Comparison of ENCODE assay signal across 11 cellular contexts in genomic region chr1:32991386-32991785, GRCh38. TPM values are rescaled to one million over a fixed set of nuclear protein-coding genes. Genes with fewer than 3 reads are reported as not detected.
A peak's percentile ranks its signal among the peaks of the same experiment; 100 is the strongest.
DNase-seq lines count a peak whose midpoint lies in the region; FAIRE-seq and TF ChIP-seq lines count a peak whose summit lies in the region.
"Had no signal": no experiment of that assay in that cellular context is flagged by ENCODE, and none has a peak within 500 bp of the region (broad histone marks: within the 10 kb centered on the region; RNA-seq: fewer than 3 reads in every experiment).

No MANE protein-coding gene starts in this region.

- no peak overlapping the region for H2BK20ac ChIP-seq in H1 (ENCODE audit: low read length)

- no peaks in the 10 kb centered on the region for H3K36me3 ChIP-seq in H1 (ENCODE audit: control insufficient read depth in 2 of 4, insufficient read depth in 4 of 4, low read length in 3 of 4)
- no peaks in the 10 kb centered on the region for H3K36me3 ChIP-seq in smooth muscle cell (ENCODE audit: low read depth)

- H3K4me3 ChIP-seq in H1 (ENCODE audit: extremely low read depth in 1 of 4, insufficient read depth in 2 of 4, low read depth in 3 of 4, low read length in 4 of 4): no peak overlapping the region
- H3K4me3 ChIP-seq in smooth muscle cell: no peak overlapping the region

- no peak overlapping the region for H2BK15ac ChIP-seq in H1 (ENCODE audit: low read length)

- no peak overlapping the region for H2AK5ac ChIP-seq in H1 (ENCODE audit: low read depth, low read length)

- no peak overlapping the region; the same call in 1 of the 2 replicates for H4K8ac ChIP-seq in H1 (ENCODE audit: extremely low read depth, insufficient read depth, low read length)

- FAIRE-seq in H1 (lab: Jason Lieb, UNC): no peak
- FAIRE-seq: endothelial cell of umbilical vein had no signal

- no peak overlapping the region for H3K18ac ChIP-seq in H1 (ENCODE audit: extremely low read depth, low read length)

- H3K4me2 ChIP-seq in H1 (ENCODE audit: insufficient read depth in 1 of 2, low read depth in 2 of 2, low read length in 2 of 2) (no peak overlapping the region), smooth muscle cell (no peak overlapping the region)

- no peak overlapping the region for H3K23ac ChIP-seq in H1 (ENCODE audit: insufficient read length)

- no peak for TF ChIP-seq EP300 in H1 (IDR thresholded peaks at IDR 0.05; ENCODE audit: borderline replicate concordance in 1 of 2, low read depth in 2 of 2, low read length in 2 of 2)

- no peak overlapping the region for H3K14ac ChIP-seq in H1 (ENCODE audit: insufficient read length)

- H4K5ac ChIP-seq in H1 (ENCODE audit: insufficient read length, low read depth, low read length): no peak overlapping the region

- peak; percentile 9 for DNase-seq in DMS53 treated with DMSO at 0.1 percent for 48 hours (lab: John Stamatoyannopoulos, UW; ENCODE audit: unreplicated experiment)
- peak; percentile 40 for DNase-seq in NCI-H226
- DNase-seq in H1 (ENCODE audit: low read depth in 1 of 2, low spot score in 2 of 2): no peak
- no peak for DNase-seq in smooth muscle cell (lab: John Stamatoyannopoulos, UW; ENCODE audit: unreplicated experiment)
- no peak for DNase-seq in NCI-H1930 (lab: John Stamatoyannopoulos, UW)
- DNase-seq in RKO (ENCODE audit: low spot score): no peak
- DNase-seq in NCI-H128 (lab: John Stamatoyannopoulos, UW; ENCODE audit: unreplicated experiment): no peak
- DNase-seq: amniotic stem cell, DMS153, RPMI8226 had no signal

- H3K4ac ChIP-seq in H1 (replicated peaks; ENCODE audit: insufficient read length, low read depth, low read length): no peak overlapping the region

- peaks cover 4% of the 10 kb centered on the region for H3K79me1 ChIP-seq in H1 (ENCODE audit: low read depth, low read length)

- H3K56ac ChIP-seq in H1 (replicated peaks; ENCODE audit: insufficient read length, low read depth, low read length): no peak overlapping the region

- 86% methylated on average over 5 of the region's 5 CpGs; no CpG with 5 or more reads in 1 of the 2 experiments for WGBS in H1 (ENCODE audit: extremely low coverage in 1 of 2, insufficient coverage in 1 of 2, insufficient read length in 1 of 2, insufficient replicate concordance in 2 of 2, low coverage in 1 of 2, low lambda C conversion rate in 2 of 2, missing lambda C conversion rate in 1 of 2), 2 experiments
- 81% methylated on average over 5 of the region's 5 CpGs for WGBS in smooth muscle cell (ENCODE audit: low lambda C conversion rate)

- H3K9me3 ChIP-seq in H1 (ENCODE audit: insufficient read depth in 2 of 2, low read depth in 1 of 2, low read length in 1 of 2): no peaks in the 10 kb centered on the region
- H3K9me3 ChIP-seq in smooth muscle cell (replicated peaks; ENCODE audit: low read depth): no peaks in the 10 kb centered on the region

- no peak for TF ChIP-seq RAD21 in H1 (IDR thresholded peaks at IDR 0.05 in 1 of 2, conservative IDR thresholded peaks at IDR 0.05 in 1 of 2; ENCODE audit: low read depth in 2 of 2, low read length in 2 of 2)

- H2BK120ac ChIP-seq in H1 (replicated peaks; ENCODE audit: low read depth, low read length): no peak overlapping the region

- no peak for TF ChIP-seq CTCF in H1 (IDR thresholded peaks at IDR 0.05; ENCODE audit: control extremely low read depth in 1 of 3, insufficient read depth in 1 of 3, low read depth in 1 of 3, low read length in 3 of 3)
- no peak for TF ChIP-seq CTCF in smooth muscle cell (IDR thresholded peaks at IDR 0.05; ENCODE audit: borderline replicate concordance, insufficient read depth, poor library complexity, severe bottlenecking)

- H3K79me2 ChIP-seq in H1 (ENCODE audit: control insufficient read depth in 1 of 2, insufficient read depth in 2 of 2, low read length in 2 of 2) (no peaks in the 10 kb centered on the region), smooth muscle cell (ENCODE audit: low read depth) (no peaks in the 10 kb centered on the region)

- no peak overlapping the region for H4K91ac ChIP-seq in H1 (replicated peaks; ENCODE audit: insufficient read length, low read length)

- H4K20me1 ChIP-seq in H1 (replicated peaks in 1 of 2; ENCODE audit: control insufficient read depth in 1 of 2, insufficient read depth in 2 of 2, low read length in 2 of 2) (no peaks in the 10 kb centered on the region), smooth muscle cell (ENCODE audit: low read depth) (no peaks in the 10 kb centered on the region)

- no peak overlapping the region for H2BK5ac ChIP-seq in H1 (ENCODE audit: low read depth, low read length)

- H2AFZ ChIP-seq in H1 (ENCODE audit: low read length): no peak overlapping the region
- no peak overlapping the region for H2AFZ ChIP-seq in smooth muscle cell (ENCODE audit: low read depth)

- H3K27me3 ChIP-seq in H1 (replicated peaks in 1 of 4; ENCODE audit: control insufficient read depth in 3 of 4, extremely low read depth in 1 of 4, insufficient read depth in 3 of 4, low read length in 3 of 4) (peaks cover 0 to 1% (median 0%) of the 10 kb centered on the region in 4 experiments; a peak in 1 of 7 replicates), smooth muscle cell (ENCODE audit: low read depth) (no peaks in the 10 kb centered on the region)

- POLR2A ChIA-PET in H1 (lab: Charles Lee; ENCODE audit: partially characterized antibody): interaction anchor here (0.6 to 2.2 kb wide), 4 partner anchors 9 to 172 kb away, joined by 3 to 7 read pairs (median 3); no protein-coding TSS in a partner anchor

- CTCF ChIA-PET in H1 (lab: Charles Lee; ENCODE audit: partially characterized antibody): interaction anchor here (1.1 to 6.8 kb wide), 4 partner anchors 7 to 98 kb away, joined by 3 to 44 read pairs (median 4); no protein-coding TSS in a partner anchor

- H2BK12ac ChIP-seq in H1 (ENCODE audit: low read depth, low read length): 0 out of 2 replicates have a peak overlapping the region, but pooled peaks have one; percentile 50

- H3K27ac ChIP-seq in H1 (ENCODE audit: low read depth, low read length): 0 out of 2 replicates have a peak overlapping the region, but pooled peaks have one; percentile 7
- H3K27ac ChIP-seq in smooth muscle cell (ENCODE audit: low read depth): peak overlapping the region; percentile 48

- TF ChIP-seq POLR2A in H1 (IDR thresholded peaks at IDR 0.05; ENCODE audit: control extremely low read depth in 1 of 2, low read depth in 2 of 2, low read length in 2 of 2): no peak

- H3F3A ChIP-seq in smooth muscle cell (ENCODE audit: low read depth): no peaks in the 10 kb centered on the region

- H3K9ac ChIP-seq in H1 (replicated peaks in 1 of 4; ENCODE audit: extremely low read depth in 1 of 4, low read depth in 3 of 4, low read length in 3 of 4) (no peak overlapping the region), smooth muscle cell (ENCODE audit: low read depth) (no peak overlapping the region)

- peaks cover 0 to 15% (median 8%) of the 10 kb centered on the region in 4 experiments; a peak in 5 of 7 replicates for H3K4me1 ChIP-seq in H1 (replicated peaks in 1 of 4; ENCODE audit: control insufficient read depth in 3 of 4, insufficient read depth in 4 of 4, low read length in 3 of 4)
- H3K4me1 ChIP-seq in smooth muscle cell (ENCODE audit: low read depth): peaks cover 3% of the 10 kb centered on the region

- no peaks in the 10 kb centered on the region for H3K23me2 ChIP-seq in H1 (ENCODE audit: low read depth, low read length)

TF ChIP-seq in H1, 55 proteins besides CTCF, POLR2A, EP300 and RAD21 (continues in another document):
- no peak for TF ChIP-seq CREB1 (IDR thresholded peaks at IDR 0.05)
- no peak for TF ChIP-seq RNF2 (IDR thresholded peaks at IDR 0.05; ENCODE audit: borderline replicate concordance, low read depth, low read length, missing control alignments, poor library complexity, severe bottlenecking)
- TF ChIP-seq SIX5 (IDR thresholded peaks at IDR 0.05; ENCODE audit: low read depth, low read length): no peak
- TF ChIP-seq CEBPB (IDR thresholded peaks at IDR 0.05; ENCODE audit: low read depth, low read length): no peak
- no peak for TF ChIP-seq CTBP2 (IDR thresholded peaks at IDR 0.05; ENCODE audit: borderline replicate concordance, insufficient read depth, insufficient read length, low read length)
- no peak for TF ChIP-seq CHD1 (IDR thresholded peaks at IDR 0.05; ENCODE audit: low read depth, low read length)
- no peak for TF ChIP-seq SP4 (IDR thresholded peaks at IDR 0.05; ENCODE audit: low read length)
- no peak for TF ChIP-seq SIN3A (conservative IDR thresholded peaks at IDR 0.05 in 1 of 2, IDR thresholded peaks at IDR 0.05 in 1 of 2; ENCODE audit: low read depth in 1 of 2, low read length in 2 of 2)
- no peak for TF ChIP-seq USF2 (IDR thresholded peaks at IDR 0.05; ENCODE audit: low read length)

RNA-seq across cellular contexts. Expression of gene RNF19B, which starts 26.8 kb away (rescaled TPM):
- total RNA-seq in H1 (2021; fragmentation: NEBNext Ultra II Directional; extraction: Animal tissue kit (Norgen Biotek cat#: 25700)): 10.4 and 11.2 TPM in 2 replicates
- polyA plus RNA-seq in H1 (2011; rRNA removed) (9.2 and 9.8 TPM in 2 replicates), smooth muscle cell (12.3 and 13.8 TPM in 2 replicates)
- polyA plus RNA-seq in H1 (2011; cell fraction: cytosol; rRNA removed): 10.5 TPM
- 7.4 TPM for polyA plus RNA-seq in H1 (2011; cell fraction: nucleus; rRNA removed)
- polyA plus RNA-seq in H1 (2012, experiment 1 of 2): 9.1 to 12.2 TPM (median 11.8 TPM) in 4 replicates
- polyA plus RNA-seq in H1 (2012, experiment 2 of 2): 9.2 TPM
- polyA plus RNA-seq in H1 (2013, experiment 1 of 2): 5.0 TPM
- 5.2 TPM for polyA plus RNA-seq in H1 (2013, experiment 2 of 2)
- 15.3 and 17.4 TPM in 2 replicates for polyA minus RNA-seq in H1 (2011; rRNA and poly(A)+ RNA removed)
- polyA minus RNA-seq in H1 (2011; cell fraction: cytosol; rRNA and poly(A)+ RNA removed): 9.8 TPM
- 9.0 TPM for polyA minus RNA-seq in H1 (2011; cell fraction: nucleus; rRNA and poly(A)+ RNA removed)
- 11.2 and 13.5 TPM in 2 replicates for total RNA-seq in smooth muscle cell

RNA-seq across cellular contexts. Expression of gene AK2, which starts 45.3 kb away (rescaled TPM):
- total RNA-seq in H1 (2021; fragmentation: NEBNext Ultra II Directional; extraction: Animal tissue kit (Norgen Biotek cat#: 25700)): 127 and 137 TPM in 2 replicates
- 92.3 and 110 TPM in 2 replicates for polyA plus RNA-seq in H1 (2011; rRNA removed)
- polyA plus RNA-seq in H1 (2011; cell fraction: cytosol; rRNA removed): 188 TPM
- 91.1 TPM for polyA plus RNA-seq in H1 (2011; cell fraction: nucleus; rRNA removed)
- polyA plus RNA-seq in H1 (2012, experiment 1 of 2): 119 to 218 TPM (median 127 TPM) in 4 replicates
- 68.7 TPM for polyA plus RNA-seq in H1 (2012, experiment 2 of 2)
- polyA plus RNA-seq in H1 (2013, experiment 1 of 2): 98.5 TPM
- 94.1 TPM for polyA plus RNA-seq in H1 (2013, experiment 2 of 2)
- polyA minus RNA-seq in H1 (2011; rRNA and poly(A)+ RNA removed): 43.3 and 54.5 TPM in 2 replicates
- 53.7 TPM for polyA minus RNA-seq in H1 (2011; cell fraction: cytosol; rRNA and poly(A)+ RNA removed)
- 68.6 TPM for polyA minus RNA-seq in H1 (2011; cell fraction: nucleus; rRNA and poly(A)+ RNA removed)
- total RNA-seq in smooth muscle cell: 89.8 and 132 TPM in 2 replicates
- 121 and 142 TPM in 2 replicates for polyA plus RNA-seq in smooth muscle cell

Comparison
In these comparisons a context has a peak if more than half of its experiments do, and no peak if none do; other contexts are left out.
1. DNase-seq: peak in DMS53 treated with DMSO at 0.1 percent for 48 hours (single experiment) and NCI-H226 (single experiment); none in H1 (0 of 2), smooth muscle cell (single experiment), NCI-H1930 (0 of 2), RKO (single experiment) and NCI-H128 (single experiment).